ENCODE assay signal across 20 cellular contexts in genomic region chr22:36180928-36181327, GRCh38. TPM values are rescaled to one million over a fixed set of nuclear protein-coding genes. Genes with fewer than 3 reads are reported as not detected.
"Had no signal": no experiment of that assay in that cellular context is flagged by ENCODE, and none has a peak within 500 bp of the region (broad histone marks: within the 10 kb centered on the region; RNA-seq: fewer than 3 reads in every experiment).

No MANE protein-coding gene starts in this region.

- H3K4me3 Mint-ChIP-seq: natural killer cell treated with Interleukin-12 subunit alpha and Interleukin-12 subunit beta and Interleukin-15 and Interleukin-18, amount 100 ng/mL, for 72 hours; nephron progenitor cell; neural crest cell; stimulated activated memory B cell treated with anti-CD40 and anti-IgM and Interleukin-4, amounts not matched to agents 10 μg/mL and 1 μg/mL and 100 μg/mL, for 72 hours; stimulated activated naive CD8-positive, alpha-beta T cell treated with anti-CD3 and anti-CD28 coated beads, Interleukin-15, amount 100 ng/mL, for 72 hours; type B pancreatic cell had no signal

- H3K4me2 ChIP-seq: smooth muscle cell had no signal

- H3K4me3 ChIP-seq: pancreas, prostate gland, right atrium auricular region, skin epidermis, smooth muscle cell, spleen, suprapubic skin, testis, tibial artery, transverse colon, upper lobe of right lung, uterus had no signal

- H3K27ac Mint-ChIP-seq: natural killer cell treated with Interleukin-12 subunit alpha and Interleukin-12 subunit beta and Interleukin-15 and Interleukin-18, amount 100 ng/mL, for 72 hours; nephron progenitor cell; stimulated activated memory B cell treated with anti-CD40 and anti-IgM and Interleukin-4, amounts not matched to agents 10 μg/mL and 1 μg/mL and 100 μg/mL, for 72 hours; stimulated activated naive CD8-positive, alpha-beta T cell treated with anti-CD3 and anti-CD28 coated beads, Interleukin-15, amount 100 ng/mL, for 72 hours; type B pancreatic cell had no signal

- FAIRE-seq: pancreas had no signal

- H3K27ac ChIP-seq: neutrophil, pancreas, prostate gland, right atrium auricular region, skin epidermis, spleen, suprapubic skin, testis, tibial artery, transverse colon, upper lobe of right lung, uterus had no signal

- H3K9me3 Mint-ChIP-seq: natural killer cell treated with Interleukin-12 subunit alpha and Interleukin-12 subunit beta and Interleukin-15 and Interleukin-18, amount 100 ng/mL, for 72 hours; nephron progenitor cell; neural crest cell; stimulated activated memory B cell treated with anti-CD40 and anti-IgM and Interleukin-4, amounts not matched to agents 10 μg/mL and 1 μg/mL and 100 μg/mL, for 72 hours; type B pancreatic cell had no signal

- H3K27me3 Mint-ChIP-seq: natural killer cell treated with Interleukin-12 subunit alpha and Interleukin-12 subunit beta and Interleukin-15 and Interleukin-18, amount 100 ng/mL, for 72 hours; stimulated activated memory B cell treated with anti-CD40 and anti-IgM and Interleukin-4, amounts not matched to agents 10 μg/mL and 1 μg/mL and 100 μg/mL, for 72 hours; stimulated activated naive CD8-positive, alpha-beta T cell treated with anti-CD3 and anti-CD28 coated beads, Interleukin-15, amount 100 ng/mL, for 72 hours; type B pancreatic cell had no signal

- H3K4me1 Mint-ChIP-seq: neural crest cell had no signal

- H3K36me3 ChIP-seq: neutrophil, pancreas, prostate gland, right atrium auricular region, spleen, suprapubic skin, tibial artery, transverse colon, upper lobe of right lung, uterus had no signal

- H3K4me1 ChIP-seq: pancreas, prostate gland, right atrium auricular region, testis, transverse colon, upper lobe of right lung had no signal

- H3K27me3 ChIP-seq: neutrophil, pancreas, right atrium auricular region, spleen, suprapubic skin, testis, tibial artery, transverse colon, upper lobe of right lung, uterus had no signal

- H3K9me3 ChIP-seq: neutrophil, pancreas, prostate gland, right atrium auricular region, spleen, suprapubic skin, testis, tibial artery, transverse colon, upper lobe of right lung, uterus had no signal

- H3K36me3 Mint-ChIP-seq: natural killer cell treated with Interleukin-12 subunit alpha and Interleukin-12 subunit beta and Interleukin-15 and Interleukin-18, amount 100 ng/mL, for 72 hours; stimulated activated memory B cell treated with anti-CD40 and anti-IgM and Interleukin-4, amounts not matched to agents 10 μg/mL and 1 μg/mL and 100 μg/mL, for 72 hours; type B pancreatic cell had no signal

RNA-seq across cellular contexts. Expression of gene APOL3, which starts 20.4 kb away (rescaled TPM):
- total RNA-seq: neural crest cell had no signal

RNA-seq across cellular contexts. Expression of gene APOL4, which starts 20.7 kb away (rescaled TPM):
- total RNA-seq: neural crest cell, osteocyte had no signal
- polyA plus RNA-seq: smooth muscle cell had no signal
